ENCODE assay signal across 2 cellular contexts in the genomic region with DNA sequence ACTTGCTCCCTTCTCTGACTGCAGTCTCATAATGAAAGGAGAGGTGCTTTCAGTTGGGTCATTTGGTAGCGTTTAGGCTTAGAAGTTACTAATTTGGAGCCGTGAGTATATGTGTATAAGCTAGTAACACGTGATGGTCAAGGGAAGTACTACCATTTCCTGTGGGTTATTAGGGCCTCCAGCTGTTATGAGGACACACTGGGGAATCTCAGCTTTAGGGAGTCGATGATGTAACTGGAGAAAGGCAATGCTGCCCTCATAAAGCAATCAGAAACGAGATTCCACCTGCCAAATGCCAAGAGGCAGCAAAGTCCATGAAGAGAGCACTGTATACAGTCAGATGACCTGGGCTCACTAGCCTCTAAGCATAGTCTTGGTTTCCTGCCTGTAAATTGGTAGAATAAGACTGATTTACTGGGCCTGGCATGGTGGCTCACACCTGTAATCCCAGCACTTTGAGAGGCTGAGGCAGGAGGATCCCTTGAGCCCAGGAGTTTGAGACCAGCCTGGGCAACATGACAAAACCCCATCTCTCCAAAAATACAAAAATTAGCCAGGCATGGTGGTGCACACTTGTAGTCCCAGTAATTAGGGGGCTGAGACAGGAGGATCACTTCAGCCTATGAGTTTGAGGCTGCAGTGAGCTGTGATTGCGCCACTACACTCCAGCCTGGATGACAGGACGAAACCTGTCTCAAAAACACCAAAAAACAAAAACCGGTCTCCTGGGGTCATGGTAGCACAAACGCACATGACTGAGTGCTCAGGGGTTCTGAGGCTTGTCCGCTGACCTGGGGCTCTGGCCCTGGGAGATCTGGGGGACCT.
TF ChIP-seq lines count a peak whose summit lies in the region.

No MANE protein-coding gene starts in this region.

TF ChIP-seq in HEK293, 187 proteins besides CTCF, POLR2A, EP300 and RAD21 (continued from another document and continues in another):
- TF ChIP-seq, protein P1, sequence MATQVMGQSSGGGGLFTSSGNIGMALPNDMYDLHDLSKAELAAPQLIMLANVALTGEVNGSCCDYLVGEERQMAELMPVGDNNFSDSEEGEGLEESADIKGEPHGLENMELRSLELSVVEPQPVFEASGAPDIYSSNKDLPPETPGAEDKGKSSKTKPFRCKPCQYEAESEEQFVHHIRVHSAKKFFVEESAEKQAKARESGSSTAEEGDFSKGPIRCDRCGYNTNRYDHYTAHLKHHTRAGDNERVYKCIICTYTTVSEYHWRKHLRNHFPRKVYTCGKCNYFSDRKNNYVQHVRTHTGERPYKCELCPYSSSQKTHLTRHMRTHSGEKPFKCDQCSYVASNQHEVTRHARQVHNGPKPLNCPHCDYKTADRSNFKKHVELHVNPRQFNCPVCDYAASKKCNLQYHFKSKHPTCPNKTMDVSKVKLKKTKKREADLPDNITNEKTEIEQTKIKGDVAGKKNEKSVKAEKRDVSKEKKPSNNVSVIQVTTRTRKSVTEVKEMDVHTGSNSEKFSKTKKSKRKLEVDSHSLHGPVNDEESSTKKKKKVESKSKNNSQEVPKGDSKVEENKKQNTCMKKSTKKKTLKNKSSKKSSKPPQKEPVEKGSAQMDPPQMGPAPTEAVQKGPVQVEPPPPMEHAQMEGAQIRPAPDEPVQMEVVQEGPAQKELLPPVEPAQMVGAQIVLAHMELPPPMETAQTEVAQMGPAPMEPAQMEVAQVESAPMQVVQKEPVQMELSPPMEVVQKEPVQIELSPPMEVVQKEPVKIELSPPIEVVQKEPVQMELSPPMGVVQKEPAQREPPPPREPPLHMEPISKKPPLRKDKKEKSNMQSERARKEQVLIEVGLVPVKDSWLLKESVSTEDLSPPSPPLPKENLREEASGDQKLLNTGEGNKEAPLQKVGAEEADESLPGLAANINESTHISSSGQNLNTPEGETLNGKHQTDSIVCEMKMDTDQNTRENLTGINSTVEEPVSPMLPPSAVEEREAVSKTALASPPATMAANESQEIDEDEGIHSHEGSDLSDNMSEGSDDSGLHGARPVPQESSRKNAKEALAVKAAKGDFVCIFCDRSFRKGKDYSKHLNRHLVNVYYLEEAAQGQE (tag by site-specific recombination; IDR thresholded peaks at IDR 0.05) = no peak
- TF ChIP-seq BCL11A (tag by site-specific recombination; IDR thresholded peaks at IDR 0.05; ENCODE audit: low read depth) (peak; percentile 71; the same call in 1 of the 2 replicates), ZNF157 (tag by site-specific recombination; IDR thresholded peaks at IDR 0.05) (no peak), KLF9 (tag by site-specific recombination; IDR thresholded peaks at IDR 0.05; ENCODE audit: low read depth) (peak; percentile 26; the same call in 1 of the 2 replicates), ZNF16 (tag by site-specific recombination; IDR thresholded peaks at IDR 0.05; ENCODE audit: low read depth) (no peak), ZNF660 (tag by site-specific recombination; IDR thresholded peaks at IDR 0.05) (peak; percentile 57; the same call in 1 of the 2 replicates), ZNF792 (tag by site-specific recombination; IDR thresholded peaks at IDR 0.05) (peak; percentile 91)
- TF ChIP-seq, protein P2, sequence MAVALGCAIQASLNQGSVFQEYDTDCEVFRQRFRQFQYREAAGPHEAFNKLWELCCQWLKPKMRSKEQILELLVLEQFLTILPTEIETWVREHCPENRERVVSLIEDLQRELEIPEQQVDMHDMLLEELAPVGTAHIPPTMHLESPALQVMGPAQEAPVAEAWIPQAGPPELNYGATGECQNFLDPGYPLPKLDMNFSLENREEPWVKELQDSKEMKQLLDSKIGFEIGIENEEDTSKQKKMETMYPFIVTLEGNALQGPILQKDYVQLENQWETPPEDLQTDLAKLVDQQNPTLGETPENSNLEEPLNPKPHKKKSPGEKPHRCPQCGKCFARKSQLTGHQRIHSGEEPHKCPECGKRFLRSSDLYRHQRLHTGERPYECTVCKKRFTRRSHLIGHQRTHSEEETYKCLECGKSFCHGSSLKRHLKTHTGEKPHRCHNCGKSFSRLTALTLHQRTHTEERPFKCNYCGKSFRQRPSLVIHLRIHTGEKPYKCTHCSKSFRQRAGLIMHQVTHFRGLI (tag by site-specific recombination; IDR thresholded peaks at IDR 0.05) = no peak
- TF ChIP-seq, protein P3, sequence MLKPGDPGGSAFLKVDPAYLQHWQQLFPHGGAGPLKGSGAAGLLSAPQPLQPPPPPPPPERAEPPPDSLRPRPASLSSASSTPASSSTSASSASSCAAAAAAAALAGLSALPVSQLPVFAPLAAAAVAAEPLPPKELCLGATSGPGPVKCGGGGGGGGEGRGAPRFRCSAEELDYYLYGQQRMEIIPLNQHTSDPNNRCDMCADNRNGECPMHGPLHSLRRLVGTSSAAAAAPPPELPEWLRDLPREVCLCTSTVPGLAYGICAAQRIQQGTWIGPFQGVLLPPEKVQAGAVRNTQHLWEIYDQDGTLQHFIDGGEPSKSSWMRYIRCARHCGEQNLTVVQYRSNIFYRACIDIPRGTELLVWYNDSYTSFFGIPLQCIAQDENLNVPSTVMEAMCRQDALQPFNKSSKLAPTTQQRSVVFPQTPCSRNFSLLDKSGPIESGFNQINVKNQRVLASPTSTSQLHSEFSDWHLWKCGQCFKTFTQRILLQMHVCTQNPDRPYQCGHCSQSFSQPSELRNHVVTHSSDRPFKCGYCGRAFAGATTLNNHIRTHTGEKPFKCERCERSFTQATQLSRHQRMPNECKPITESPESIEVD (tag by site-specific recombination; IDR thresholded peaks at IDR 0.05) = no peak
- TF ChIP-seq, protein P4, sequence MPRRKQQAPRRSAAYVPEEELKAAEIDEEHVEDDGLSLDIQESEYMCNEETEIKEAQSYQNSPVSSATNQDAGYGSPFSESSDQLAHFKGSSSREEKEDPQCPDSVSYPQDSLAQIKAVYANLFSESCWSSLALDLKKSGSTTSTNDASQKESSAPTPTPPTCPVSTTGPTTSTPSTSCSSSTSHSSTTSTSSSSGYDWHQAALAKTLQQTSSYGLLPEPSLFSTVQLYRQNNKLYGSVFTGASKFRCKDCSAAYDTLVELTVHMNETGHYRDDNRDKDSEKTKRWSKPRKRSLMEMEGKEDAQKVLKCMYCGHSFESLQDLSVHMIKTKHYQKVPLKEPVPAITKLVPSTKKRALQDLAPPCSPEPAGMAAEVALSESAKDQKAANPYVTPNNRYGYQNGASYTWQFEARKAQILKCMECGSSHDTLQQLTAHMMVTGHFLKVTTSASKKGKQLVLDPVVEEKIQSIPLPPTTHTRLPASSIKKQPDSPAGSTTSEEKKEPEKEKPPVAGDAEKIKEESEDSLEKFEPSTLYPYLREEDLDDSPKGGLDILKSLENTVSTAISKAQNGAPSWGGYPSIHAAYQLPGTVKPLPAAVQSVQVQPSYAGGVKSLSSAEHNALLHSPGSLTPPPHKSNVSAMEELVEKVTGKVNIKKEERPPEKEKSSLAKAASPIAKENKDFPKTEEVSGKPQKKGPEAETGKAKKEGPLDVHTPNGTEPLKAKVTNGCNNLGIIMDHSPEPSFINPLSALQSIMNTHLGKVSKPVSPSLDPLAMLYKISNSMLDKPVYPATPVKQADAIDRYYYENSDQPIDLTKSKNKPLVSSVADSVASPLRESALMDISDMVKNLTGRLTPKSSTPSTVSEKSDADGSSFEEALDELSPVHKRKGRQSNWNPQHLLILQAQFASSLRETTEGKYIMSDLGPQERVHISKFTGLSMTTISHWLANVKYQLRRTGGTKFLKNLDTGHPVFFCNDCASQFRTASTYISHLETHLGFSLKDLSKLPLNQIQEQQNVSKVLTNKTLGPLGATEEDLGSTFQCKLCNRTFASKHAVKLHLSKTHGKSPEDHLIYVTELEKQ (tag by site-specific recombination; IDR thresholded peaks at IDR 0.05; ENCODE audit: borderline replicate concordance) = 0 out of 2 replicates have a peak, but pooled peaks have one; percentile 63

TF ChIP-seq in GM12878, 131 proteins besides CTCF, POLR2A, EP300 and RAD21 (continued from another document and continues in another):
- TF ChIP-seq, protein P5, sequence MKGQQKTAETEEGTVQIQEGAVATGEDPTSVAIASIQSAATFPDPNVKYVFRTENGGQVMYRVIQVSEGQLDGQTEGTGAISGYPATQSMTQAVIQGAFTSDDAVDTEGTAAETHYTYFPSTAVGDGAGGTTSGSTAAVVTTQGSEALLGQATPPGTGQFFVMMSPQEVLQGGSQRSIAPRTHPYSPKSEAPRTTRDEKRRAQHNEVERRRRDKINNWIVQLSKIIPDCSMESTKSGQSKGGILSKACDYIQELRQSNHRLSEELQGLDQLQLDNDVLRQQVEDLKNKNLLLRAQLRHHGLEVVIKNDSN (IDR thresholded peaks at IDR 0.05; ENCODE audit: borderline replicate concordance, extremely low read length, insufficient read depth, low read depth, low read length) = peak; percentile 18
- TF ChIP-seq, protein P6, sequence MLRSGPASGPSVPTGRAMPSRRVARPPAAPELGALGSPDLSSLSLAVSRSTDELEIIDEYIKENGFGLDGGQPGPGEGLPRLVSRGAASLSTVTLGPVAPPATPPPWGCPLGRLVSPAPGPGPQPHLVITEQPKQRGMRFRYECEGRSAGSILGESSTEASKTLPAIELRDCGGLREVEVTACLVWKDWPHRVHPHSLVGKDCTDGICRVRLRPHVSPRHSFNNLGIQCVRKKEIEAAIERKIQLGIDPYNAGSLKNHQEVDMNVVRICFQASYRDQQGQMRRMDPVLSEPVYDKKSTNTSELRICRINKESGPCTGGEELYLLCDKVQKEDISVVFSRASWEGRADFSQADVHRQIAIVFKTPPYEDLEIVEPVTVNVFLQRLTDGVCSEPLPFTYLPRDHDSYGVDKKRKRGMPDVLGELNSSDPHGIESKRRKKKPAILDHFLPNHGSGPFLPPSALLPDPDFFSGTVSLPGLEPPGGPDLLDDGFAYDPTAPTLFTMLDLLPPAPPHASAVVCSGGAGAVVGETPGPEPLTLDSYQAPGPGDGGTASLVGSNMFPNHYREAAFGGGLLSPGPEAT (IDR thresholded peaks at IDR 0.05; ENCODE audit: low read depth) = peak; percentile 57; the same call in 1 of the 2 replicates
- TF ChIP-seq POLR2AphosphoS5 (IDR thresholded peaks at IDR 0.05; ENCODE audit: low read length) = peak; percentile 70; the same call in 1 of the 2 replicates
- no peak for TF ChIP-seq ZNF622 (IDR thresholded peaks at IDR 0.05)
- peak; percentile 87 for TF ChIP-seq EED (IDR thresholded peaks at IDR 0.05; ENCODE audit: low read depth)
- peak; percentile 73 for TF ChIP-seq IKZF1 (conservative IDR thresholded peaks at IDR 0.05)
- TF ChIP-seq MYB (IDR thresholded peaks at IDR 0.05; ENCODE audit: borderline replicate concordance, low read depth, low read length) = no peak
- TF ChIP-seq TCF12 (IDR thresholded peaks at IDR 0.05; ENCODE audit: low read depth, low read length) = peak; percentile 53; the same call in 1 of the 2 replicates
- peak; percentile 32; the same call in 1 of the 2 replicates for TF ChIP-seq ZBED1 (IDR thresholded peaks at IDR 0.05; ENCODE audit: borderline replicate concordance)
- no peak for TF ChIP-seq ZNF384 (IDR thresholded peaks at IDR 0.05; ENCODE audit: borderline replicate concordance, low read depth, low read length)
- TF ChIP-seq HDAC6 (IDR thresholded peaks at IDR 0.05; ENCODE audit: unreplicated experiment) = no peak
- TF ChIP-seq SIX5 (IDR thresholded peaks at IDR 0.05; ENCODE audit: low read depth, low read length, severe bottlenecking) = no peak
- TF ChIP-seq, protein P7, sequence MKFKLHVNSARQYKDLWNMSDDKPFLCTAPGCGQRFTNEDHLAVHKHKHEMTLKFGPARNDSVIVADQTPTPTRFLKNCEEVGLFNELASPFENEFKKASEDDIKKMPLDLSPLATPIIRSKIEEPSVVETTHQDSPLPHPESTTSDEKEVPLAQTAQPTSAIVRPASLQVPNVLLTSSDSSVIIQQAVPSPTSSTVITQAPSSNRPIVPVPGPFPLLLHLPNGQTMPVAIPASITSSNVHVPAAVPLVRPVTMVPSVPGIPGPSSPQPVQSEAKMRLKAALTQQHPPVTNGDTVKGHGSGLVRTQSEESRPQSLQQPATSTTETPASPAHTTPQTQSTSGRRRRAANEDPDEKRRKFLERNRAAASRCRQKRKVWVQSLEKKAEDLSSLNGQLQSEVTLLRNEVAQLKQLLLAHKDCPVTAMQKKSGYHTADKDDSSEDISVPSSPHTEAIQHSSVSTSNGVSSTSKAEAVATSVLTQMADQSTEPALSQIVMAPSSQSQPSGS (IDR thresholded peaks at IDR 0.05; ENCODE audit: low read length) = peak; percentile 88
- no peak for TF ChIP-seq ZNF207 (IDR thresholded peaks at IDR 0.05; ENCODE audit: borderline replicate concordance)
- TF ChIP-seq, protein P8, sequence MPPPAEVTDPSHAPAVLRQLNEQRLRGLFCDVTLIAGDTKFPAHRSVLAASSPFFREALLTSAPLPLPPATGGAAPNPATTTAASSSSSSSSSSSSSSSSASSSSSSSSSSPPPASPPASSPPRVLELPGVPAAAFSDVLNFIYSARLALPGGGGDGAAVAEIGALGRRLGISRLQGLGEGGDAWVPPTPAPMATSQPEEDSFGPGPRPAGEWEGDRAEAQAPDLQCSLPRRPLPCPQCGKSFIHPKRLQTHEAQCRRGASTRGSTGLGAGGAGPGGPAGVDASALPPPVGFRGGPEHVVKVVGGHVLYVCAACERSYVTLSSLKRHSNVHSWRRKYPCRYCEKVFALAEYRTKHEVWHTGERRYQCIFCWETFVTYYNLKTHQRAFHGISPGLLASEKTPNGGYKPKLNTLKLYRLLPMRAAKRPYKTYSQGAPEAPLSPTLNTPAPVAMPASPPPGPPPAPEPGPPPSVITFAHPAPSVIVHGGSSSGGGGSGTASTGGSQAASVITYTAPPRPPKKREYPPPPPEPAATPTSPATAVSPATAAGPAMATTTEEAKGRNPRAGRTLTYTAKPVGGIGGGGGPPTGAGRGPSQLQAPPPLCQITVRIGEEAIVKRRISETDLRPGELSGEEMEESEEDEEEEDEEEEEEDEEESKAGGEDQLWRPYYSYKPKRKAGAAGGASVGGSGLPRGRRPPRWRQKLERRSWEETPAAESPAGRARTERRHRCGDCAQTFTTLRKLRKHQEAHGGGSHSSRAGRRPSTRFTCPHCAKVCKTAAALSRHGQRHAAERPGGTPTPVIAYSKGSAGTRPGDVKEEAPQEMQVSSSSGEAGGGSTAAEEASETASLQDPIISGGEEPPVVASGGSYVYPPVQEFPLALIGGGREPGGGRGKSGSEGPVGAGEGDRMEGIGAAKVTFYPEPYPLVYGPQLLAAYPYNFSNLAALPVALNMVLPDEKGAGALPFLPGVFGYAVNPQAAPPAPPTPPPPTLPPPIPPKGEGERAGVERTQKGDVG (CRISPR knock-in tag; IDR thresholded peaks at IDR 0.05) = no peak
- TF ChIP-seq ATF7 (IDR thresholded peaks at IDR 0.05; ENCODE audit: low read depth) = peak; percentile 73
- TF ChIP-seq ESRRA (IDR thresholded peaks at IDR 0.05; ENCODE audit: low read length) = no peak
- TF ChIP-seq RUNX3 (IDR thresholded peaks at IDR 0.05; ENCODE audit: low read length) = peak; percentile 83
- TF ChIP-seq RFX5 (IDR thresholded peaks at IDR 0.05; ENCODE audit: low read depth, low read length) = no peak
- no peak for TF ChIP-seq SMC3 (IDR thresholded peaks at IDR 0.05; ENCODE audit: borderline replicate concordance, low read length)
- TF ChIP-seq SP1 (IDR thresholded peaks at IDR 0.05; ENCODE audit: low read depth, low read length) = no peak
